ENCODE assay signal across 9 cellular contexts in the genomic region with DNA sequence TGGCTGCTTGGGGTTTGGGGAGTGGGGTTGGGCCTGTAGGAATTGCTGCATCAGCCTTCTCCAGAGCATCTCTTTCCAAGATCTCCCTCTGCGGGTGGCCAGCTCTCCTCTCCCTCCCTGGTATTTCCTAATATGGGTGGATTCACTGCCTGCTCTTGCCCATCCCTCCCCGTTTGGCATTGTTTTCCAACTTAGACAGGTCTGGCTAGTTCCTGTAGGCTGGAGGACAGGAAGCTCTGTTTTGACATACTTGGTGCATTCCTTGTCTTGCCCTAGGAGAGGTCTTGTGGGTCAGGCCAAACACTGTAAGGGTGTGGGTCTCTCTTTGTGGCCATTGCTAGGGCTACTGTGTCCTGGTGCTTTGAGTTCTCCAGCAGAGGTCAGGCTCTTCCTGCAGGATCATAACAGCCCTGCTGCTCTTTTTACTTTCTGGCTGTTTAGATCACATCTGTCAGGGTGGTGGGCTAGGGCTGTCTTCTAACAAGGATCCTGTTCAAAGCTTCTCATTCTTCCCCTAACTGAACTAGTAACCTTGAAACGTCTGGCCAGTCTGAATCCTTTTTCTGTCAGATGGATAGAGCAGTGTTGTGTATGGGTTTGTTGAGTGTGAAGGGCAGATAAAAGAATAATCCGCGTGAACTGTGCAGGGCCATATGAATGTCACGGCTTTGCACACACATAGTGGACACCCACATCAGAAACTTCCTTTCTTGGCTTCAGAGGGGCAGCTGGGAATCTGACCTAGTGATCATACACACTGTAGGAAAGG. TPM values are rescaled to one million over a fixed set of nuclear protein-coding genes. Genes with fewer than 3 reads are reported as not detected.
DNase-seq lines count a peak whose midpoint lies in the region; ATAC-seq, FAIRE-seq and TF ChIP-seq lines count a peak whose summit lies in the region.
"Had no signal": no experiment of that assay in that cellular context is flagged by ENCODE, and none has a peak within 500 bp of the region (broad histone marks: within the 10 kb centered on the region; RNA-seq: fewer than 3 reads in every experiment).

No MANE protein-coding gene starts in this region.

- ATAC-seq in HG02642 (IDR thresholded peaks at IDR 0.05; ENCODE audit: poor library complexity, unreplicated experiment) (no peak), HG03439 (IDR thresholded peaks at IDR 0.05; ENCODE audit: unreplicated experiment) (no peak), GM21447 (IDR thresholded peaks at IDR 0.05; ENCODE audit: unreplicated experiment) (no peak)
- ATAC-seq: Panc1 had no signal

- H3K9me3 ChIP-seq in HEK293 (ENCODE audit: control insufficient read depth, insufficient read depth, low read depth, low read length) (no peaks in the 10 kb centered on the region), astrocyte (ENCODE audit: insufficient read depth, low read depth, low read length) (no peaks in the 10 kb centered on the region), stomach smooth muscle (ENCODE audit: control insufficient read depth in 2 of 2, low read length in 2 of 2) (no peaks in the 10 kb centered on the region)

- peaks cover 30% of the 10 kb centered on the region for H4K20me1 ChIP-seq in astrocyte (ENCODE audit: insufficient read depth, low read length)

- no peak overlapping the region for H3K4me3 ChIP-seq in HEK293 (ENCODE audit: low read depth, low read length)
- H3K4me3 ChIP-seq in astrocyte (ENCODE audit: insufficient read depth, low read depth, low read length) = no peak overlapping the region
- H3K4me3 ChIP-seq in stomach smooth muscle (ENCODE audit: low read length in 2 of 2) = peak overlapping the region in 1 of 2 donors; percentile 15

- POLR2A ChIA-PET in HEK293 (lab: Yijun Ruan, JAX) = no interaction called here

- H3K27me3 ChIP-seq in astrocyte (ENCODE audit: insufficient read depth, low read length) (no peaks in the 10 kb centered on the region), stomach smooth muscle (ENCODE audit: control insufficient read depth in 1 of 2, insufficient read depth in 2 of 2, low read length in 2 of 2) (no peaks in the 10 kb centered on the region)

- peak overlapping the region; percentile 40 for H3K4me2 ChIP-seq in astrocyte (ENCODE audit: low read length)

- H3K36me3 Mint-ChIP-seq in astrocyte (ENCODE audit: low read depth, unreplicated experiment) (peaks cover 21% of the 10 kb centered on the region), immature natural killer cell (peaks cover 6 to 32% (median 12%) of the 10 kb centered on the region in 3 donors)

- CTCF ChIA-PET in HEK293 (lab: Yijun Ruan, JAX) = interaction anchor here (0.6 to 4.2 kb wide), 13 partner anchors 9 to 81 kb away, joined by 3 to 26 read pairs (median 6); a partner anchor contains a TSS

- peak; percentile 68 for DNase-seq in astrocyte (ENCODE audit: low read depth)
- no peak for DNase-seq in immature natural killer cell
- DNase-seq in stimulated activated CD4-positive, alpha-beta T cell treated with anti-CD3 and anti-CD28 coated beads, Interleukin-2, amount 100 ng/mL, for 24 hours = no peak

- peak overlapping the region; percentile 5 for H3K4me3 Mint-ChIP-seq in astrocyte (ENCODE audit: unreplicated experiment)
- no peak overlapping the region for H3K4me3 Mint-ChIP-seq in immature natural killer cell

- peak; percentile 53; the same call in 1 of the 2 replicates for TF ChIP-seq CTCF in HEK293 (tag by site-specific recombination; IDR thresholded peaks at IDR 0.05)
- TF ChIP-seq CTCF in astrocyte (IDR thresholded peaks at IDR 0.05; ENCODE audit: insufficient read depth, low read depth, low read length) = peak; percentile 42

- FAIRE-seq in astrocyte (lab: Jason Lieb, UNC) = peak; percentile 26

- H3K27ac Mint-ChIP-seq in astrocyte (ENCODE audit: unreplicated experiment) (peak overlapping the region; percentile 36), immature natural killer cell (peak overlapping the region in 5 of 6 donors; percentile 4 to 59 (median 8))

- no peaks in the 10 kb centered on the region for H3K4me1 ChIP-seq in HEK293 (ENCODE audit: control insufficient read depth, insufficient read depth, low read length)
- H3K4me1 ChIP-seq in astrocyte (ENCODE audit: insufficient read depth, low read length) = peaks cover 10% of the 10 kb centered on the region
- peaks cover 42% of the 10 kb centered on the region for H3K4me1 ChIP-seq in stomach smooth muscle (ENCODE audit: control insufficient read depth, insufficient read depth, low read length)

- H3K79me2 ChIP-seq in astrocyte (ENCODE audit: insufficient read depth, low read length) = peaks cover 28% of the 10 kb centered on the region

- H3K9me3 Mint-ChIP-seq in astrocyte (ENCODE audit: unreplicated experiment) (no peaks in the 10 kb centered on the region), immature natural killer cell (no peaks in the 10 kb centered on the region)

- H3K27ac ChIP-seq in HEK293 (ENCODE audit: extremely low read depth, low read depth, low read length) (no peak overlapping the region), astrocyte (ENCODE audit: low read depth, low read length) (no peak overlapping the region), stomach smooth muscle (ENCODE audit: low read length) (peak overlapping the region; percentile 93)

- peaks cover 65 to 82% of the 10 kb centered on the region in 2 experiments for H3K36me3 ChIP-seq in HEK293 (ENCODE audit: control insufficient read depth in 2 of 2, insufficient read depth in 1 of 2, low read length in 2 of 2)
- peaks cover 21% of the 10 kb centered on the region for H3K36me3 ChIP-seq in astrocyte (ENCODE audit: insufficient read depth, low read length)
- H3K36me3 ChIP-seq in stomach smooth muscle (ENCODE audit: control insufficient read depth in 2 of 2, insufficient read depth in 2 of 2, low read length in 2 of 2) = peaks cover 14 to 20% of the 10 kb centered on the region in 2 donors

- H3K27me3 Mint-ChIP-seq in astrocyte (ENCODE audit: low read depth, unreplicated experiment) (no peaks in the 10 kb centered on the region), immature natural killer cell (ENCODE audit: low read depth in 3 of 3) (no peaks in the 10 kb centered on the region)

- H3K4me1 Mint-ChIP-seq in astrocyte (ENCODE audit: low read depth, unreplicated experiment) (peaks cover 27% of the 10 kb centered on the region), immature natural killer cell (peaks cover 1 to 9% of the 10 kb centered on the region in 2 donors)

- H2AFZ ChIP-seq in astrocyte (ENCODE audit: low read depth, low read length) = no peak overlapping the region

- H3K9ac ChIP-seq in astrocyte (ENCODE audit: low read length) (no peak overlapping the region), stomach smooth muscle (ENCODE audit: low read length in 2 of 2) (peak overlapping the region; percentile 12 to 71)

TF ChIP-seq in HEK293, 187 proteins besides CTCF, POLR2A, EP300 and RAD21 (continues in another document):
- TF ChIP-seq, protein P1, sequence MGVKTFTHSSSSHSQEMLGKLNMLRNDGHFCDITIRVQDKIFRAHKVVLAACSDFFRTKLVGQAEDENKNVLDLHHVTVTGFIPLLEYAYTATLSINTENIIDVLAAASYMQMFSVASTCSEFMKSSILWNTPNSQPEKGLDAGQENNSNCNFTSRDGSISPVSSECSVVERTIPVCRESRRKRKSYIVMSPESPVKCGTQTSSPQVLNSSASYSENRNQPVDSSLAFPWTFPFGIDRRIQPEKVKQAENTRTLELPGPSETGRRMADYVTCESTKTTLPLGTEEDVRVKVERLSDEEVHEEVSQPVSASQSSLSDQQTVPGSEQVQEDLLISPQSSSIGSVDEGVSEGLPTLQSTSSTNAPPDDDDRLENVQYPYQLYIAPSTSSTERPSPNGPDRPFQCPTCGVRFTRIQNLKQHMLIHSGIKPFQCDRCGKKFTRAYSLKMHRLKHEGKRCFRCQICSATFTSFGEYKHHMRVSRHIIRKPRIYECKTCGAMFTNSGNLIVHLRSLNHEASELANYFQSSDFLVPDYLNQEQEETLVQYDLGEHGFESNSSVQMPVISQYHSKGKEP (tag by site-specific recombination; IDR thresholded peaks at IDR 0.05) = no peak
- TF ChIP-seq ZNF843 (tag by site-specific recombination; IDR thresholded peaks at IDR 0.05) (no peak), ZIC2 (tag by site-specific recombination; IDR thresholded peaks at IDR 0.05) (no peak), ZNF830 (tag by site-specific recombination; IDR thresholded peaks at IDR 0.05; ENCODE audit: low read depth) (no peak), ZNF223 (tag by site-specific recombination; IDR thresholded peaks at IDR 0.05) (no peak), HOXA7 (CRISPR knock-in tag; IDR thresholded peaks at IDR 0.05; ENCODE audit: borderline replicate concordance) (no peak), ZNF146 (tag by site-specific recombination; IDR thresholded peaks at IDR 0.05) (no peak), FEZF1 (tag by site-specific recombination; IDR thresholded peaks at IDR 0.05) (peak; percentile 70)
- TF ChIP-seq, protein P2, sequence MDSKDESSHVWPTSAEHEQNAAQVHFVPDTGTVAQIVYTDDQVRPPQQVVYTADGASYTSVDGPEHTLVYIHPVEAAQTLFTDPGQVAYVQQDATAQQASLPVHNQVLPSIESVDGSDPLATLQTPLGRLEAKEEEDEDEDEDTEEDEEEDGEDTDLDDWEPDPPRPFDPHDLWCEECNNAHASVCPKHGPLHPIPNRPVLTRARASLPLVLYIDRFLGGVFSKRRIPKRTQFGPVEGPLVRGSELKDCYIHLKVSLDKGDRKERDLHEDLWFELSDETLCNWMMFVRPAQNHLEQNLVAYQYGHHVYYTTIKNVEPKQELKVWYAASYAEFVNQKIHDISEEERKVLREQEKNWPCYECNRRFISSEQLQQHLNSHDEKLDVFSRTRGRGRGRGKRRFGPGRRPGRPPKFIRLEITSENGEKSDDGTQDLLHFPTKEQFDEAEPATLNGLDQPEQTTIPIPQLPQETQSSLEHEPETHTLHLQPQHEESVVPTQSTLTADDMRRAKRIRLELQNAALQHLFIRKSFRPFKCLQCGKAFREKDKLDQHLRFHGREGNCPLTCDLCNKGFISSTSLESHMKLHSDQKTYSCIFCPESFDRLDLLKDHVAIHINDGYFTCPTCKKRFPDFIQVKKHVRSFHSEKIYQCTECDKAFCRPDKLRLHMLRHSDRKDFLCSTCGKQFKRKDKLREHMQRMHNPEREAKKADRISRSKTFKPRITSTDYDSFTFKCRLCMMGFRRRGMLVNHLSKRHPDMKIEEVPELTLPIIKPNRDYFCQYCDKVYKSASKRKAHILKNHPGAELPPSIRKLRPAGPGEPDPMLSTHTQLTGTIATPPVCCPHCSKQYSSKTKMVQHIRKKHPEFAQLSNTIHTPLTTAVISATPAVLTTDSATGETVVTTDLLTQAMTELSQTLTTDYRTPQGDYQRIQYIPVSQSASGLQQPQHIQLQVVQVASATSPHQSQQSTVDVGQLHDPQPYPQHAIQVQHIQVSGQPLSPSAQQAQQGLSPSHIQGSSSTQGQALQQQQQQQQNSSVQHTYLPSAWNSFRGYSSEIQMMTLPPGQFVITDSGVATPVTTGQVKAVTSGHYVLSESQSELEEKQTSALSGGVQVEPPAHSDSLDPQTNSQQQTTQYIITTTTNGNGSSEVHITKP (tag by site-specific recombination; IDR thresholded peaks at IDR 0.05) = peak; percentile 70

RNA-seq across cellular contexts. Expression of a gene that starts 18.3 kb away (rescaled TPM):
- 124 and 131 TPM in 2 replicates for total RNA-seq in astrocyte
- polyA plus RNA-seq in immature natural killer cell = 1 to 10 TPM; 1.3 to 5.8 (median 2.1) TPM

RNA-seq across cellular contexts. Expression of a gene that starts 38.6 kb away (rescaled TPM):
- total RNA-seq in astrocyte = 294 and 323 TPM in 2 replicates
- polyA plus RNA-seq in immature natural killer cell = 100 to 1,000 TPM; 167 to 215 (median 185) TPM

RNA-seq across cellular contexts. Expression of a gene that starts 43.7 kb away (rescaled TPM):
- total RNA-seq in astrocyte = 19.9 and 21.5 TPM in 2 replicates
- 10 to 100 TPM in 2 of 3 donors, 1 to 10 TPM in 1; 6.2 to 15.8 (median 12.4) TPM for polyA plus RNA-seq in immature natural killer cell
